1 cellular context compared by ENCODE assay signal in the genomic region with DNA sequence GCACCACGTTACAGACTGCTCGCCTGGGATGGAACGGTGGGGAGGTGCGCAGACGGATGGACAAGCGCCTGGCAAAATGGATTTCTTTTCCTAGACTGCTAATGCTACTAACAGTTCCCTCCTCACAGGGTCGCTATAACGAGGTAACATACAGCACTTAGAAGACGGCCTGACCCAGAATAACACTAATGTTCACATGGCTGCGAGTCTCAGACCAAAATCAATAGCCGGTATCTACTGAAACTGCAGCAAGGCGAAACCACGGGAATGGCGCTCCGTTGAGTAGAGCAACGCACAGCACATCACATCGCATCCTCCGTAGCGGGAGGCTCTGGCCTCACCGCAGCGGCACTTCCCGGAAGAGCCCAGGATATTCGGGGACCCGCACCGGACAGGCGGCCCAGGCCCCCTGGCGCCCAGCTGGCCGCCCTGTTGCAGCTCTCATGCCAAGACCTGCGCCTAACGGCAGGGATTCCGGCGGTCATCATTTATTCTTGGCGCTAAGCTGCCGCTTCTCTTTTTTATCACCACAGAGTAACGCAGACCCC.
TF ChIP-seq lines count a peak whose summit lies in the region.

No MANE protein-coding gene starts in this region.

TF ChIP-seq in HepG2, 621 proteins besides CTCF, POLR2A, EP300 and RAD21 (continued from another document and continues in another):
- TF ChIP-seq AHDC1 (CRISPR knock-in tag; IDR thresholded peaks at IDR 0.05; ENCODE audit: borderline replicate concordance), result no peak; the same call in 1 of the 2 replicates
- no peak for TF ChIP-seq ZNF83 (CRISPR knock-in tag; IDR thresholded peaks at IDR 0.05; ENCODE audit: borderline replicate concordance)
- no peak for TF ChIP-seq IRF1 (CRISPR knock-in tag; IDR thresholded peaks at IDR 0.05; ENCODE audit: low read depth)
- no peak for TF ChIP-seq SMARCC2 (IDR thresholded peaks at IDR 0.05)
- no peak for TF ChIP-seq FIP1L1 (IDR thresholded peaks at IDR 0.05; ENCODE audit: borderline replicate concordance, insufficient read depth, low read depth, low read length)
- TF ChIP-seq ZBTB34 (CRISPR knock-in tag; IDR thresholded peaks at IDR 0.05), result 0 out of 2 replicates have a peak, but pooled peaks have one; percentile 30
- TF ChIP-seq PAF1 (CRISPR knock-in tag; IDR thresholded peaks at IDR 0.05), result no peak
- no peak for TF ChIP-seq FOXC1 (CRISPR knock-in tag; IDR thresholded peaks at IDR 0.05; ENCODE audit: borderline replicate concordance)
- no peak; the same call in 1 of the 2 replicates for TF ChIP-seq CCDC6 (CRISPR knock-in tag; IDR thresholded peaks at IDR 0.05)
- TF ChIP-seq TOPORS (CRISPR knock-in tag; IDR thresholded peaks at IDR 0.05), result no peak; the same call in 1 of the 2 replicates
- TF ChIP-seq ZNF292 (CRISPR knock-in tag; IDR thresholded peaks at IDR 0.05; ENCODE audit: borderline replicate concordance, low read depth), result peak; percentile 31; the same call in 1 of the 2 replicates
- TF ChIP-seq MAFG (CRISPR knock-in tag; IDR thresholded peaks at IDR 0.05), result 0 out of 2 replicates have a peak, but pooled peaks have one; percentile 40
- 0 out of 2 replicates have a peak, but pooled peaks have one; percentile 14 for TF ChIP-seq PHF21A (CRISPR knock-in tag; IDR thresholded peaks at IDR 0.05)
- no peak for TF ChIP-seq STAT5B (CRISPR knock-in tag; IDR thresholded peaks at IDR 0.05)
- no peak for TF ChIP-seq ZMYM2 (CRISPR knock-in tag; IDR thresholded peaks at IDR 0.05)
- no peak for TF ChIP-seq ZNF749 (CRISPR knock-in tag; IDR thresholded peaks at IDR 0.05; ENCODE audit: borderline replicate concordance)
- TF ChIP-seq, protein P1, sequence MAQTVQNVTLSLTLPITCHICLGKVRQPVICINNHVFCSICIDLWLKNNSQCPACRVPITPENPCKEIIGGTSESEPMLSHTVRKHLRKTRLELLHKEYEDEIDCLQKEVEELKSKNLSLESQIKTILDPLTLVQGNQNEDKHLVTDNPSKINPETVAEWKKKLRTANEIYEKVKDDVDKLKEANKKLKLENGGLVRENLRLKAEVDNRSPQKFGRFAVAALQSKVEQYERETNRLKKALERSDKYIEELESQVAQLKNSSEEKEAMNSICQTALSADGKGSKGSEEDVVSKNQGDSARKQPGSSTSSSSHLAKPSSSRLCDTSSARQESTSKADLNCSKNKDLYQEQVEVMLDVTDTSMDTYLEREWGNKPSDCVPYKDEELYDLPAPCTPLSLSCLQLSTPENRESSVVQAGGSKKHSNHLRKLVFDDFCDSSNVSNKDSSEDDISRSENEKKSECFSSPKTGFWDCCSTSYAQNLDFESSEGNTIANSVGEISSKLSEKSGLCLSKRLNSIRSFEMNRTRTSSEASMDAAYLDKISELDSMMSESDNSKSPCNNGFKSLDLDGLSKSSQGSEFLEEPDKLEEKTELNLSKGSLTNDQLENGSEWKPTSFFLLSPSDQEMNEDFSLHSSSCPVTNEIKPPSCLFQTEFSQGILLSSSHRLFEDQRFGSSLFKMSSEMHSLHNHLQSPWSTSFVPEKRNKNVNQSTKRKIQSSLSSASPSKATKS (CRISPR knock-in tag; IDR thresholded peaks at IDR 0.05), result no peak
- TF ChIP-seq HOXA5 (CRISPR knock-in tag; IDR thresholded peaks at IDR 0.05), result no peak
- TF ChIP-seq FLYWCH1 (CRISPR knock-in tag; IDR thresholded peaks at IDR 0.05), result no peak
- TF ChIP-seq CAMTA2 (CRISPR knock-in tag; IDR thresholded peaks at IDR 0.05; ENCODE audit: borderline replicate concordance), result 0 out of 2 replicates have a peak, but pooled peaks have one; percentile 82
- TF ChIP-seq HMG20A (CRISPR knock-in tag; IDR thresholded peaks at IDR 0.05; ENCODE audit: borderline replicate concordance), result 0 out of 2 replicates have a peak, but pooled peaks have one; percentile 17
- TF ChIP-seq, protein P2, sequence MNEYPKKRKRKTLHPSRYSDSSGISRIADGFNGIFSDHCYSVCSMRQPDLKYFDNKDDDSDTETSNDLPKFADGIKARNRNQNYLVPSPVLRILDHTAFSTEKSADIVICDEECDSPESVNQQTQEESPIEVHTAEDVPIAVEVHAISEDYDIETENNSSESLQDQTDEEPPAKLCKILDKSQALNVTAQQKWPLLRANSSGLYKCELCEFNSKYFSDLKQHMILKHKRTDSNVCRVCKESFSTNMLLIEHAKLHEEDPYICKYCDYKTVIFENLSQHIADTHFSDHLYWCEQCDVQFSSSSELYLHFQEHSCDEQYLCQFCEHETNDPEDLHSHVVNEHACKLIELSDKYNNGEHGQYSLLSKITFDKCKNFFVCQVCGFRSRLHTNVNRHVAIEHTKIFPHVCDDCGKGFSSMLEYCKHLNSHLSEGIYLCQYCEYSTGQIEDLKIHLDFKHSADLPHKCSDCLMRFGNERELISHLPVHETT (CRISPR knock-in tag; conservative IDR thresholded peaks at IDR 0.05), result no peak
- no peak for TF ChIP-seq YEATS2 (CRISPR knock-in tag; IDR thresholded peaks at IDR 0.05; ENCODE audit: borderline replicate concordance)
- TF ChIP-seq RORA (CRISPR knock-in tag; IDR thresholded peaks at IDR 0.05), result no peak
- no peak for TF ChIP-seq MLX (CRISPR knock-in tag; IDR thresholded peaks at IDR 0.05)
- peak; percentile 98 for TF ChIP-seq ETV6 (CRISPR knock-in tag; conservative IDR thresholded peaks at IDR 0.05)
- TF ChIP-seq ARNTL (CRISPR knock-in tag; IDR thresholded peaks at IDR 0.05), result no peak
- TF ChIP-seq CBX1 (IDR thresholded peaks at IDR 0.05; ENCODE audit: low read depth), result no peak
- TF ChIP-seq ARID2 (CRISPR knock-in tag; IDR thresholded peaks at IDR 0.05; ENCODE audit: borderline replicate concordance), result 0 out of 2 replicates have a peak, but pooled peaks have one; percentile 45
- 0 out of 2 replicates have a peak, but pooled peaks have one; percentile 82 for TF ChIP-seq ZNF710 (CRISPR knock-in tag; IDR thresholded peaks at IDR 0.05; ENCODE audit: borderline replicate concordance)
- no peak for TF ChIP-seq ZHX2 (IDR thresholded peaks at IDR 0.05; ENCODE audit: low read depth)
- TF ChIP-seq ZHX2 (CRISPR knock-in tag; IDR thresholded peaks at IDR 0.05; ENCODE audit: borderline replicate concordance), result no peak
- TF ChIP-seq ZNF207 (IDR thresholded peaks at IDR 0.05; ENCODE audit: borderline replicate concordance), result no peak
- TF ChIP-seq ZNF350 (CRISPR knock-in tag; IDR thresholded peaks at IDR 0.05; ENCODE audit: borderline replicate concordance, low read depth), result no peak
- no peak for TF ChIP-seq ZNF253 (CRISPR knock-in tag; IDR thresholded peaks at IDR 0.05; ENCODE audit: borderline replicate concordance)
